Comparison of ENCODE assay signal across 8 cellular contexts in the genomic region with DNA sequence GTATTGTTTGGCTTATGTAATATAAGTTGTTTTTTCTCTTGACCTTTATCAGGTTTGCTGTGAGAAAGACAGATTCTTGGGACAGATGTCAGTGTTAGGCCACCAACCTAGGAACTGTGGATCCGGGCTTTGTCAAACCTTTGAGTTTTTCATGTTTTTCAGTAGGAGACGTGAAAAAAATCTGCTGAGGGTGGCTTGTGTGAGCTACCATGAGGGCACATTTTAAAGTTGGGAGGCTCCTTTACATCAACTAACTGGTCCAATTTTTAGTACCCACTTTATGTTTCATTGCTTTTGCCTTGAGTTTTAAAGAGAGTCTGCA. TPM values are rescaled to one million over a fixed set of nuclear protein-coding genes. Genes with fewer than 3 reads are reported as not detected.
DNase-seq lines count a peak whose midpoint lies in the region; ATAC-seq, FAIRE-seq and TF ChIP-seq lines count a peak whose summit lies in the region.

No MANE protein-coding gene starts in this region.

- TF ChIP-seq RAD21 in SK-N-SH (IDR thresholded peaks at IDR 0.05; ENCODE audit: low read length): no peak

- ATAC-seq in SK-N-SH treated with all-trans-retinoic acid at 6 μM for 48 hours: no peak
- no peak for ATAC-seq in activated CD8-positive, alpha-beta T cell treated with anti-CD3 and anti-CD28 coated beads, Interleukin-2, amount 10 ng/mL, durations not matched to agents 7 days and 5 days

- peak overlapping the region; percentile 86 for H3K4me2 ChIP-seq in SK-N-SH

- CTCF ChIA-PET in SK-N-SH (lab: Yijun Ruan, JAX): interaction anchor here (0.6 to 1.5 kb wide), 5 partner anchors 11 to 1825 kb away, joined by 3 read pairs; no protein-coding TSS in a partner anchor
- CTCF ChIA-PET in activated CD8-positive, alpha-beta T cell treated with anti-CD3 and anti-CD28 coated beads, Interleukin-2, amount 10 ng/mL, durations not matched to agents 7 days and 5 days (lab: Charles Lee): interaction anchor here (1.3 to 1.9 kb wide), 3 partner anchors 11 to 32 kb away, joined by 4 to 6 read pairs (median 5); no protein-coding TSS in a partner anchor

- H4K20me1 ChIP-seq in SK-N-SH (ENCODE audit: insufficient read depth): peaks cover 19% of the 10 kb centered on the region

- no peak for TF ChIP-seq CTCF in SK-N-SH (IDR thresholded peaks at IDR 0.05)

- H3K4me1 ChIP-seq in SK-N-SH (ENCODE audit: control insufficient read depth in 1 of 2, insufficient read depth in 2 of 2, low read depth in 1 of 2, low read length in 1 of 2) (peaks cover 6 to 16% of the 10 kb centered on the region in 2 experiments; a peak in 3 of 4 replicates), subcutaneous abdominal adipose tissue (ENCODE audit: control insufficient read depth in 5 of 5, insufficient read depth in 5 of 5, low read length in 5 of 5) (peaks cover 0 to 23% (median 17%) of the 10 kb centered on the region in 5 donors)

- H3F3A ChIP-seq in SK-N-SH (replicated peaks; ENCODE audit: insufficient read depth): peaks cover 16% of the 10 kb centered on the region

- no peaks in the 10 kb centered on the region for H3K36me3 ChIP-seq in SK-N-SH (replicated peaks in 1 of 2; ENCODE audit: control insufficient read depth in 1 of 2, insufficient read depth in 2 of 2, low read length in 1 of 2)
- H3K36me3 ChIP-seq in subcutaneous abdominal adipose tissue (ENCODE audit: control insufficient read depth in 5 of 5, insufficient read depth in 5 of 5, low read length in 5 of 5): no peaks in the 10 kb centered on the region

- H3K4me1 Mint-ChIP-seq in activated CD8-positive, alpha-beta T cell treated with anti-CD3 and anti-CD28 coated beads, Interleukin-2, amount 10 ng/mL, durations not matched to agents 7 days and 5 days (ENCODE audit: low read depth): peaks cover 26% of the 10 kb centered on the region

- WGBS in SK-N-SH (ENCODE audit: low lambda C conversion rate): 10% methylated on average over 2 of the region's 2 CpGs

- TF ChIP-seq EP300 in SK-N-SH (IDR thresholded peaks at IDR 0.05; ENCODE audit: borderline replicate concordance in 1 of 2, low read depth in 1 of 2, low read length in 1 of 2): no peak

- H3K9me3 ChIP-seq in SK-N-SH (no peaks in the 10 kb centered on the region), iPS-18c (ENCODE audit: control insufficient read depth, insufficient read depth, low read length) (no peaks in the 10 kb centered on the region), subcutaneous abdominal adipose tissue (ENCODE audit: control insufficient read depth in 5 of 5, low read length in 5 of 5) (no peaks in the 10 kb centered on the region)

- H3K4me3 Mint-ChIP-seq in activated CD8-positive, alpha-beta T cell treated with anti-CD3 and anti-CD28 coated beads, Interleukin-2, amount 10 ng/mL, durations not matched to agents 7 days and 5 days: peak overlapping the region; percentile 98

- peak overlapping the region; percentile 99; the same call in 1 of the 2 replicates for H2AFZ ChIP-seq in SK-N-SH (ENCODE audit: low read depth)

- peaks cover 3% of the 10 kb centered on the region for H3K27me3 Mint-ChIP-seq in activated CD8-positive, alpha-beta T cell treated with anti-CD3 and anti-CD28 coated beads, Interleukin-2, amount 10 ng/mL, durations not matched to agents 7 days and 5 days (ENCODE audit: low read depth)

- H3K9me3 Mint-ChIP-seq in activated CD8-positive, alpha-beta T cell treated with anti-CD3 and anti-CD28 coated beads, Interleukin-2, amount 10 ng/mL, durations not matched to agents 7 days and 5 days (ENCODE audit: insufficient read depth): peaks cover 8% of the 10 kb centered on the region

- peaks cover 56% of the 10 kb centered on the region for H3K79me2 ChIP-seq in SK-N-SH (ENCODE audit: insufficient read depth)

- H3K4me3 ChIP-seq in SK-N-SH (ENCODE audit: low read depth in 2 of 2, low read length in 1 of 2) (peak overlapping the region; percentile 87 to 93), iPS-18c (ENCODE audit: insufficient read depth, low read depth, low read length) (peak overlapping the region; percentile 75), subcutaneous abdominal adipose tissue (ENCODE audit: low read depth in 1 of 5, low read length in 5 of 5) (peak overlapping the region; percentile 76 to 98 (median 93))

- H3K27me3 ChIP-seq in SK-N-SH (ENCODE audit: insufficient read depth) (no peaks in the 10 kb centered on the region), subcutaneous abdominal adipose tissue (ENCODE audit: control insufficient read depth in 5 of 5, insufficient read depth in 4 of 5, low read length in 5 of 5) (peaks cover 0 to 4% (median 0%) of the 10 kb centered on the region in 5 donors)

- DNase-seq in SK-N-SH (no peak), urothelium cell line (ENCODE audit: low spot score) (no peak), mesenteric fat pad (ENCODE audit: low spot score) (no peak), frontal cortex (ENCODE audit: low spot score in 2 of 2) (no peak)
- no peak for DNase-seq in activated CD8-positive, alpha-beta T cell treated with anti-CD3 and anti-CD28 coated beads, Interleukin-2, amount 10 ng/mL, durations not matched to agents 7 days and 5 days

- FAIRE-seq in urothelium cell line (lab: Jason Lieb, UNC) (no peak), frontal cortex (lab: Jason Lieb, UNC) (no peak)

- POLR2A ChIA-PET in SK-N-SH (lab: Yijun Ruan, JAX): interaction anchor here (0.6 to 0.9 kb wide), 2 partner anchors 32 to 248 kb away, joined by 3 read pairs; no protein-coding TSS in a partner anchor
- POLR2A ChIA-PET in activated CD8-positive, alpha-beta T cell treated with anti-CD3 and anti-CD28 coated beads, Interleukin-2, amount 10 ng/mL, durations not matched to agents 7 days and 5 days (lab: Charles Lee): interaction anchor here (1.3 kb wide), 1 partner anchor 18 kb away, joined by 4 read pairs; no protein-coding TSS in a partner anchor

- peak overlapping the region; percentile 75 for H3K9ac ChIP-seq in SK-N-SH
- peak overlapping the region in 4 of 5 donors; percentile 75 to 90 (median 82) for H3K9ac ChIP-seq in subcutaneous abdominal adipose tissue (ENCODE audit: low read length in 5 of 5)

- H3K27ac ChIP-seq in SK-N-SH (ENCODE audit: low read depth in 2 of 2, low read length in 1 of 2) (peak overlapping the region; percentile 77 to 87), subcutaneous abdominal adipose tissue (ENCODE audit: low read depth, low read length) (peak overlapping the region; percentile 75)

- peaks cover 22% of the 10 kb centered on the region for H3K36me3 Mint-ChIP-seq in activated CD8-positive, alpha-beta T cell treated with anti-CD3 and anti-CD28 coated beads, Interleukin-2, amount 10 ng/mL, durations not matched to agents 7 days and 5 days (ENCODE audit: low read depth)

- H3K9me2 ChIP-seq in SK-N-SH: no peaks in the 10 kb centered on the region

- peak overlapping the region; percentile 87 for H3K27ac Mint-ChIP-seq in activated CD8-positive, alpha-beta T cell treated with anti-CD3 and anti-CD28 coated beads, Interleukin-2, amount 10 ng/mL, durations not matched to agents 7 days and 5 days

TF ChIP-seq in SK-N-SH, 30 proteins besides CTCF, POLR2A, EP300 and RAD21 (continues in another document):
- no peak; the same call in 1 of the 2 replicates for TF ChIP-seq PBX3 (IDR thresholded peaks at IDR 0.05)
- TF ChIP-seq USF1 (IDR thresholded peaks at IDR 0.05; ENCODE audit: borderline replicate concordance, low read depth): no peak

TF ChIP-seq in SK-N-SH treated with all-trans-retinoic acid at 6 μM for 48 hours, 23 proteins besides CTCF, POLR2A, EP300 and RAD21 (continues in another document):
- TF ChIP-seq BACH2 (CRISPR knock-in tag; IDR thresholded peaks at IDR 0.05; ENCODE audit: borderline replicate concordance) (no peak), PATZ1 (CRISPR knock-in tag; IDR thresholded peaks at IDR 0.05; ENCODE audit: borderline replicate concordance) (no peak), OSR1 (CRISPR knock-in tag; IDR thresholded peaks at IDR 0.05) (no peak), ZNF70 (CRISPR knock-in tag; IDR thresholded peaks at IDR 0.05) (no peak), RARB (CRISPR knock-in tag; IDR thresholded peaks at IDR 0.05) (no peak)

RNA-seq across cellular contexts. Expression of gene RPS6KC1, which starts 0.8 kb away (rescaled TPM):
- 7.8 and 11.4 TPM in 2 replicates for polyA plus RNA-seq in SK-N-SH (2012; rRNA removed)
- 11.3 and 12.2 TPM in 2 replicates for polyA plus RNA-seq in SK-N-SH (2012; cell fraction: cytosol; rRNA removed)
- polyA plus RNA-seq in SK-N-SH (2012; cell fraction: nucleus; rRNA removed): 9.3 and 17.3 TPM in 2 replicates
- 10 to 100 TPM; 11.8 to 12.5 TPM for total RNA-seq in activated CD8-positive, alpha-beta T cell treated with anti-CD3 and anti-CD28 coated beads, Interleukin-2, amount 10 ng/mL, durations not matched to agents 7 days and 5 days
- total RNA-seq in mesenteric fat pad (22.7 TPM), frontal cortex (79.5 TPM)

RNA-seq across cellular contexts. Expression of gene ANGEL2, which starts 36.2 kb away (rescaled TPM):
- 14.0 and 17.8 TPM in 2 replicates for polyA plus RNA-seq in SK-N-SH (2012; rRNA removed)
- polyA plus RNA-seq in SK-N-SH (2012; cell fraction: cytosol; rRNA removed): 14.7 and 15.7 TPM in 2 replicates
- polyA plus RNA-seq in SK-N-SH (2012; cell fraction: nucleus; rRNA removed): 17.9 and 40.1 TPM in 2 replicates
- total RNA-seq in activated CD8-positive, alpha-beta T cell treated with anti-CD3 and anti-CD28 coated beads, Interleukin-2, amount 10 ng/mL, durations not matched to agents 7 days and 5 days: 10 to 100 TPM; 39.6 to 41.5 TPM
- total RNA-seq in mesenteric fat pad (26.9 TPM), frontal cortex (79.1 TPM)
